ENCODE assay signal across 11 cellular contexts in genomic region chr3:126985143-126985985, GRCh38. TPM values are rescaled to one million over a fixed set of nuclear protein-coding genes. Genes with fewer than 3 reads are reported as not detected.
DNase-seq lines count a peak whose midpoint lies in the region; ATAC-seq, FAIRE-seq and TF ChIP-seq lines count a peak whose summit lies in the region.
"Had no signal": no experiment of that assay in that cellular context is flagged by ENCODE, and none has a peak within 500 bp of the region (broad histone marks: within the 10 kb centered on the region; RNA-seq: fewer than 3 reads in every experiment).

No MANE protein-coding gene starts in this region.

- DNase-seq in HepG2 (ENCODE audit: low spot score) (no peak), right lobe of liver (no peak), astrocyte (ENCODE audit: low read depth) (no peak), memory B cell (ENCODE audit: low spot score in 2 of 2) (no peak), GM10266 (ENCODE audit: extremely low spot score) (no peak), spleen (no peak)
- DNase-seq in activated effector memory CD4-positive, alpha-beta T cell treated with Interleukin-2 at 50 U/mL for 16 hours = no peak
- DNase-seq: NCI-H510A, T-helper 9 cell had no signal

- peaks cover 15% of the 10 kb centered on the region for H3K79me2 ChIP-seq in HepG2 (ENCODE audit: insufficient read depth, low read length)
- peaks cover 69% of the 10 kb centered on the region for H3K79me2 ChIP-seq in astrocyte (ENCODE audit: insufficient read depth, low read length)

- TSS peak; percentile 37 for BruUV-seq in HepG2 (replicated peaks; lab: Mats Ljungman, UMichigan)

- TF ChIP-seq EP300 in HepG2 (IDR thresholded peaks at IDR 0.05; ENCODE audit: low read depth in 2 of 2, low read length in 2 of 2) = no peak
- no peak for TF ChIP-seq EP300 in HepG2 (CRISPR knock-in tag; IDR thresholded peaks at IDR 0.05; ENCODE audit: borderline replicate concordance)

- in situ Hi-C loops in HepG2 (cut with HindIII; ENCODE audit: extremely low pct_ligation_motif_present, low pct_unique_long_range_greater_than_20kb) = no loop called here

- H3K4me3 ChIP-seq in HepG2 (replicated peaks in 1 of 3; ENCODE audit: insufficient read depth in 1 of 3, low read depth in 2 of 3, low read length in 3 of 3) (no peak overlapping the region), right lobe of liver (no peak overlapping the region), astrocyte (ENCODE audit: insufficient read depth, low read depth, low read length) (no peak overlapping the region), spleen (peak overlapping the region in 1 of 8 donors; percentile 87)

- H4K20me1 ChIP-seq in HepG2 (ENCODE audit: insufficient read depth, low read length) (peaks cover 21% of the 10 kb centered on the region; the same call in 1 of the 2 replicates), astrocyte (ENCODE audit: insufficient read depth, low read length) (peaks cover 68% of the 10 kb centered on the region)

- WGBS in HepG2 (ENCODE audit: low lambda C conversion rate) = 96% methylated on average over 9 of the region's 17 CpGs
- 94% methylated on average over 4 of the region's 17 CpGs for WGBS in right lobe of liver (ENCODE audit: insufficient coverage, low coverage, low lambda C conversion rate, missing lambda C conversion rate)
- 79 to 93% (median 85%) methylated on average over 15 to 17 of the region's 17 CpGs for WGBS in spleen, 5 donors

- H3K27me3 ChIP-seq in HepG2 (ENCODE audit: control insufficient read depth in 1 of 2, insufficient read depth in 2 of 2, low read length in 2 of 2) (peaks cover 0 to 7% of the 10 kb centered on the region in 2 experiments; a peak in 2 of 5 replicates), right lobe of liver (no peaks in the 10 kb centered on the region), astrocyte (ENCODE audit: insufficient read depth, low read length) (peaks cover 2% of the 10 kb centered on the region), spleen (replicated peaks in 1 of 7) (peaks cover 0 to 19% (median 0%) of the 10 kb centered on the region in 7 donors)

- H2AFZ ChIP-seq in HepG2 (ENCODE audit: low read length) = no peak overlapping the region
- H2AFZ ChIP-seq in astrocyte (ENCODE audit: low read depth, low read length) = no peak overlapping the region

- H3K9me3 Mint-ChIP-seq in astrocyte (ENCODE audit: unreplicated experiment) (no peaks in the 10 kb centered on the region), memory B cell (no peaks in the 10 kb centered on the region)
- H3K9me3 Mint-ChIP-seq: activated T-helper 17 cell treated with anti-CD3 and anti-CD28 coated beads, Interleukin-2, amount 50 U/mL, for 72 hours had no signal

- FAIRE-seq in HepG2 (lab: Jason Lieb, UNC) = no peak
- no peak for FAIRE-seq in astrocyte (lab: Jason Lieb, UNC)

- peak overlapping the region; percentile 22; the same call in 1 of the 2 replicates for H3K4me2 ChIP-seq in HepG2 (ENCODE audit: low read depth, low read length)
- peak overlapping the region; percentile 93 for H3K4me2 ChIP-seq in astrocyte (ENCODE audit: low read length)

- H3K36me3 ChIP-seq in HepG2 (replicated peaks in 1 of 2; ENCODE audit: control insufficient read depth in 1 of 2, insufficient read depth in 2 of 2, low read length in 2 of 2) (peaks cover 10 to 16% of the 10 kb centered on the region in 2 experiments; a peak in 3 of 5 replicates), right lobe of liver (peaks cover 0 to 3% (median 0%) of the 10 kb centered on the region in 4 donors), astrocyte (ENCODE audit: insufficient read depth, low read length) (no peaks in the 10 kb centered on the region), spleen (peaks cover 0 to 23% (median 18%) of the 10 kb centered on the region in 6 donors)

- peak overlapping the region; percentile 50 for H3K4me3 Mint-ChIP-seq in astrocyte (ENCODE audit: unreplicated experiment)
- H3K4me3 Mint-ChIP-seq in memory B cell = peak overlapping the region; percentile 61

- H3K27ac Mint-ChIP-seq in astrocyte (ENCODE audit: unreplicated experiment) = no peak overlapping the region
- H3K27ac Mint-ChIP-seq in memory B cell = no peak overlapping the region
- H3K27ac Mint-ChIP-seq: activated T-helper 17 cell treated with anti-CD3 and anti-CD28 coated beads, Interleukin-2, amount 50 U/mL, for 72 hours had no signal

- CTCF ChIA-PET in HepG2 (lab: Yijun Ruan, JAX; ENCODE audit: low intra/inter-chr PET ratio, low total read pairs) = no interaction called here

- H3K27me3 Mint-ChIP-seq in astrocyte (ENCODE audit: low read depth, unreplicated experiment) = peaks cover 4% of the 10 kb centered on the region
- H3K27me3 Mint-ChIP-seq in memory B cell = no peaks in the 10 kb centered on the region
- H3K27me3 Mint-ChIP-seq: activated T-helper 17 cell treated with anti-CD3 and anti-CD28 coated beads, Interleukin-2, amount 50 U/mL, for 72 hours had no signal

- H3K4me1 ChIP-seq in HepG2 (ENCODE audit: insufficient read depth, low read length) (peaks cover 25% of the 10 kb centered on the region), right lobe of liver (no peaks in the 10 kb centered on the region), astrocyte (ENCODE audit: insufficient read depth, low read length) (peaks cover 30% of the 10 kb centered on the region), spleen (peaks cover 15 to 68% (median 49%) of the 10 kb centered on the region in 6 donors)

- TF ChIP-seq POLR2A in HepG2 (IDR thresholded peaks at IDR 0.05; ENCODE audit: insufficient read depth in 1 of 2, low read depth in 2 of 2, low read length in 2 of 2) = no peak
- TF ChIP-seq POLR2A in right lobe of liver (IDR thresholded peaks at IDR 0.05) = no peak
- no peak for TF ChIP-seq POLR2A in spleen (IDR thresholded peaks at IDR 0.05)

- TF ChIP-seq CTCF in HepG2 (CRISPR knock-in tag; IDR thresholded peaks at IDR 0.05) = peak; percentile 20
- no peak for TF ChIP-seq CTCF in right lobe of liver (IDR thresholded peaks at IDR 0.05)
- no peak for TF ChIP-seq CTCF in astrocyte (IDR thresholded peaks at IDR 0.05; ENCODE audit: insufficient read depth, low read depth, low read length)
- no peak for TF ChIP-seq CTCF in GM10266 (IDR thresholded peaks at IDR 0.05; ENCODE audit: control insufficient read depth, insufficient read depth, low read depth, missing control alignments)
- TF ChIP-seq CTCF in spleen (IDR thresholded peaks at IDR 0.05 in 8 of 11, conservative IDR thresholded peaks at IDR 0.05 in 3 of 11) = no peak

- peaks cover 1% of the 10 kb centered on the region for H3K4me1 Mint-ChIP-seq in astrocyte (ENCODE audit: low read depth, unreplicated experiment)
- H3K4me1 Mint-ChIP-seq in memory B cell = peaks cover 8% of the 10 kb centered on the region

- POLR2A ChIA-PET in HepG2 (lab: Yijun Ruan, JAX) = no interaction called here

- TF ChIP-seq RAD21 in HepG2 (CRISPR knock-in tag; IDR thresholded peaks at IDR 0.05) = no peak

- ATAC-seq in HepG2 = 0 out of 3 replicates have a peak, but pooled peaks have one; percentile 3
- ATAC-seq in right lobe of liver = no peak
- no peak for ATAC-seq in memory B cell (ENCODE audit: low read depth)
- ATAC-seq in HG03025 (IDR thresholded peaks at IDR 0.05; ENCODE audit: low FRiP score, unreplicated experiment) = no peak
- ATAC-seq: activated T-helper 17 cell treated with anti-CD3 and anti-CD28 coated beads, Interleukin-2, amount 50 U/mL, for 72 hours had no signal

- H3K9ac ChIP-seq in HepG2 (ENCODE audit: insufficient read depth, low read depth, low read length) (no peak overlapping the region), astrocyte (ENCODE audit: low read length) (no peak overlapping the region)

- H3K27ac ChIP-seq in HepG2 (ENCODE audit: extremely low read length, insufficient read depth, low read length) (no peak overlapping the region), right lobe of liver (no peak overlapping the region), astrocyte (ENCODE audit: low read depth, low read length) (no peak overlapping the region), spleen (no peak overlapping the region)

- no peaks in the 10 kb centered on the region for H3K9me3 ChIP-seq in HepG2 (ENCODE audit: low read length)
- no peaks in the 10 kb centered on the region for H3K9me3 ChIP-seq in right lobe of liver
- no peaks in the 10 kb centered on the region for H3K9me3 ChIP-seq in astrocyte (ENCODE audit: insufficient read depth, low read depth, low read length)
- no peaks in the 10 kb centered on the region for H3K9me3 ChIP-seq in spleen

- intact Hi-C loops in HepG2 (cut with micrococcal nuclease; ENCODE audit: unreplicated experiment) (loop anchor here (10.0 kb wide), 2 partner anchors 311 to 559 kb away; no protein-coding TSS in a partner anchor), right lobe of liver (cut with DNase I) (no loop called here), spleen (cut with DNase I; ENCODE audit: low total_unique reads) (no loop called here)

- H3K36me3 Mint-ChIP-seq in astrocyte (ENCODE audit: low read depth, unreplicated experiment) = peaks cover 3% of the 10 kb centered on the region
- H3K36me3 Mint-ChIP-seq in memory B cell = peaks cover 2% of the 10 kb centered on the region

RNA-seq across cellular contexts. Expression of gene PLXNA1, which starts 2.4 kb away (rescaled TPM):
- 8.5 and 16.6 TPM in 2 replicates for total RNA-seq in HepG2 (2016; rRNA removed; fragmentation: Illumina TruSeq; extraction: Trizol)
- total RNA-seq in HepG2 (2016; cell fraction: cytosol; rRNA removed; fragmentation: Illumina TruSeq; extraction: Trizol; ENCODE audit: low read depth) = 1.1 TPM in 2 replicates
- 7.0 and 17.7 TPM in 2 replicates for total RNA-seq in HepG2 (2016; cell fraction: insoluble cytoplasmic fraction; rRNA removed; fragmentation: Illumina TruSeq; extraction: Trizol)
- 4.5 and 5.2 TPM in 2 replicates for total RNA-seq in HepG2 (2016; cell fraction: membrane; rRNA removed; fragmentation: Illumina TruSeq; extraction: Trizol)
- 21.4 and 25.4 TPM in 2 replicates for total RNA-seq in HepG2 (2016; cell fraction: nucleus; rRNA removed; fragmentation: Illumina TruSeq; extraction: Trizol)
- polyA plus RNA-seq in HepG2 (2011; rRNA removed) = 18.2 and 29.9 TPM in 2 replicates
- polyA plus RNA-seq in HepG2 (2011; cell fraction: cytosol; rRNA removed) = 11.5 and 17.1 TPM in 2 replicates
- polyA plus RNA-seq in HepG2 (2011; cell fraction: nucleus; rRNA removed) = 87.4 and 104 TPM in 2 replicates
- polyA plus RNA-seq in HepG2 (2012) = 12.1 and 17.5 TPM in 2 replicates
- polyA plus RNA-seq in HepG2 (2016; cell fraction: cytosol; fragmentation: Illumina TruSeq; extraction: Trizol; ENCODE audit: low read depth) = 0.60 and 0.61 TPM in 2 replicates
- 4.2 and 7.1 TPM in 2 replicates for polyA plus RNA-seq in HepG2 (2016; cell fraction: insoluble cytoplasmic fraction; fragmentation: Illumina TruSeq; extraction: Trizol; ENCODE audit: low read depth)
- polyA plus RNA-seq in HepG2 (2016; cell fraction: membrane; fragmentation: Illumina TruSeq; extraction: Trizol; ENCODE audit: low read depth) = 1.3 and 3.0 TPM in 2 replicates
- 40.0 and 50.7 TPM in 2 replicates for polyA plus RNA-seq in HepG2 (2016; cell fraction: nucleus; fragmentation: Illumina TruSeq; extraction: Trizol; ENCODE audit: insufficient read depth, low read depth)
- polyA minus RNA-seq in HepG2 (2011; rRNA and poly(A)+ RNA removed; ENCODE audit: low replicate concordance) = 45.3 and 67.9 TPM in 2 replicates
- polyA minus RNA-seq in HepG2 (2011; cell fraction: cytosol; rRNA and poly(A)+ RNA removed) = 16.4 and 17.6 TPM in 2 replicates
- 24.8 and 26.2 TPM in 2 replicates for polyA minus RNA-seq in HepG2 (2011; cell fraction: nucleus; rRNA and poly(A)+ RNA removed)
- 1 to 10 TPM; 2.0 to 8.7 (median 5.6) TPM for total RNA-seq in right lobe of liver
- 63.3 and 64.3 TPM in 2 replicates for total RNA-seq in astrocyte
- 10 to 100 TPM; 27.8 to 47.6 (median 41.4) TPM for total RNA-seq in spleen
- 10 to 100 TPM in 1 of 3 donors, 1 to 10 TPM in 2; 3.7 to 11.9 (median 3.8) TPM for polyA plus RNA-seq in spleen
